Comparison of ENCODE assay signal across 26 cellular contexts in the genomic region with DNA sequence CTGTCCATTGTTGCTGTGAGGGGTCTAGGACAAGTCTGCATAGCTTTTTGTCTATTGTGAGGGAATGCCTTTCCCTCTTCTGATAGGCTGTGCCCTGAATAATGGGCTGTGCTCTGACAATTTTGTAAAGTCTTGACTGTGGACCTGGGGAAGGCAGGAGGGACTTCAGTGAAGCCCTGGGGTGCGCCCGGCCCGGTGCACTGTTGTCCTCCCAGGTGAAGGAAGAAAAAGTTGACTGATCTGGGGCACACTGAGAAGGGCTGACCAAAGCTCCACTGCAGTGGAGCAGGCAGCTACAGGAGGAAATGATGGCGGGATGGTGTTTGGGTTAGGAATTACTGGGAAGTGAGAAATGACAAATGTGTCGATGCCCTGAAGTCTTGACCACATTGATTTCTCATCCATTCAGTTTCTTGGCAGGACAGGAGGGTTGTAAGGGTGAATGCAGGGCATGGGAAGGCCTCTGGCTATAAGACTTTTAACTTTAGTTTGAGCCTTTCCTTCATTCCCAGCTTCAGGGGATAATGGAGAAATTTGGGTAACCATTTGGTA.
DNase-seq lines count a peak whose midpoint lies in the region; ATAC-seq, FAIRE-seq and TF ChIP-seq lines count a peak whose summit lies in the region.
"Had no signal": no experiment of that assay in that cellular context is flagged by ENCODE, and none has a peak within 500 bp of the region (broad histone marks: within the 10 kb centered on the region; RNA-seq: fewer than 3 reads in every experiment).

No MANE protein-coding gene starts in this region.

- H3K27me3 Mint-ChIP-seq in osteocyte (ENCODE audit: unreplicated experiment) = peaks cover 23% of the 10 kb centered on the region

- H3K36me3 ChIP-seq in HepG2 (replicated peaks in 1 of 2; ENCODE audit: control insufficient read depth in 1 of 2, insufficient read depth in 2 of 2, low read length in 2 of 2) (no peaks in the 10 kb centered on the region), testis (ENCODE audit: low read depth, missing control alignments) (no peaks in the 10 kb centered on the region)
- H3K36me3 ChIP-seq: BE2C; BLaER1 treated with 17β-estradiol and CSF1 and Interleukin-3, amounts not matched to agents 10 nM and 100 nM; HAP-1 had no signal

- H3K27me3 ChIP-seq in HepG2 (ENCODE audit: control insufficient read depth in 1 of 2, insufficient read depth in 2 of 2, low read length in 2 of 2) = peaks cover under 1 to 19% of the 10 kb centered on the region in 2 experiments; a peak in 3 of 5 replicates
- H3K27me3 ChIP-seq in testis = no peaks in the 10 kb centered on the region
- H3K27me3 ChIP-seq: BE2C; BLaER1 treated with 17β-estradiol and CSF1 and Interleukin-3, amounts not matched to agents 10 nM and 100 nM had no signal

- TF ChIP-seq CTCF in coronary artery (IDR thresholded peaks at IDR 0.05) = no peak
- TF ChIP-seq CTCF in HepG2 (CRISPR knock-in tag; IDR thresholded peaks at IDR 0.05) = no peak
- TF ChIP-seq CTCF in osteocyte (IDR thresholded peaks at IDR 0.05) = no peak
- TF ChIP-seq CTCF in testis (IDR thresholded peaks at IDR 0.05) = no peak

- H3K9ac ChIP-seq in HepG2 (ENCODE audit: insufficient read depth, low read depth, low read length) = no peak overlapping the region
- H3K9ac ChIP-seq: BLaER1 treated with 17β-estradiol and CSF1 and Interleukin-3, amounts not matched to agents 10 nM and 100 nM had no signal

- H3K4me1 ChIP-seq in HepG2 (ENCODE audit: insufficient read depth, low read length) = peaks cover 7% of the 10 kb centered on the region; the same call in 1 of the 2 replicates
- no peaks in the 10 kb centered on the region for H3K4me1 ChIP-seq in testis
- H3K4me1 ChIP-seq: A549, HAP-1 had no signal

- CTCF ChIA-PET in HepG2 (lab: Yijun Ruan, JAX; ENCODE audit: low intra/inter-chr PET ratio, low total read pairs) = no interaction called here

- intact Hi-C loops in HepG2 (cut with micrococcal nuclease; ENCODE audit: unreplicated experiment) = no loop called here
- intact Hi-C loops in testis (cut with DNase I; ENCODE audit: low total_unique reads) = no loop called here

- ATAC-seq in HepG2 (no peak), HG03135 (IDR thresholded peaks at IDR 0.05; ENCODE audit: unreplicated experiment) (no peak), HG03378 (IDR thresholded peaks at IDR 0.05; ENCODE audit: unreplicated experiment) (no peak)
- ATAC-seq: A549, GM12878 had no signal

- H4K20me1 ChIP-seq in HepG2 (ENCODE audit: insufficient read depth, low read length) = no peaks in the 10 kb centered on the region
- H4K20me1 ChIP-seq: BLaER1 treated with 17β-estradiol and CSF1 and Interleukin-3, amounts not matched to agents 10 nM and 100 nM had no signal

- no peaks in the 10 kb centered on the region for H3K36me3 Mint-ChIP-seq in osteocyte (ENCODE audit: unreplicated experiment)
- H3K36me3 Mint-ChIP-seq: CD14-positive monocyte; CD8-positive, alpha-beta memory T cell had no signal

- H3K27ac ChIP-seq in coronary artery (no peak overlapping the region), HepG2 (ENCODE audit: extremely low read length, insufficient read depth, low read length) (no peak overlapping the region), testis (no peak overlapping the region)
- H3K27ac ChIP-seq: A549; BLaER1 treated with 17β-estradiol and CSF1 and Interleukin-3, amounts not matched to agents 10 nM and 100 nM had no signal

- H3K4me3 ChIP-seq in coronary artery = no peak overlapping the region
- no peak overlapping the region for H3K4me3 ChIP-seq in HepG2 (replicated peaks in 1 of 3; ENCODE audit: insufficient read depth in 1 of 3, low read depth in 2 of 3, low read length in 3 of 3)
- H3K4me3 ChIP-seq in testis = no peak overlapping the region
- H3K4me3 ChIP-seq: A549; BLaER1 treated with 17β-estradiol and CSF1 and Interleukin-3, amounts not matched to agents 10 nM and 100 nM; GM12878; HAP-1 had no signal

- no peaks in the 10 kb centered on the region for H3K9me3 Mint-ChIP-seq in osteocyte (ENCODE audit: unreplicated experiment)
- H3K9me3 Mint-ChIP-seq: CD4-positive, alpha-beta T cell; CD8-positive, alpha-beta memory T cell had no signal

- no peaks in the 10 kb centered on the region for H3K4me1 Mint-ChIP-seq in osteocyte (ENCODE audit: unreplicated experiment)

- no peak overlapping the region for H2AFZ ChIP-seq in HepG2 (ENCODE audit: low read length)

- no peak overlapping the region for H3K4me3 Mint-ChIP-seq in osteocyte (ENCODE audit: unreplicated experiment)
- H3K4me3 Mint-ChIP-seq: CD14-positive monocyte; CD4-positive, alpha-beta T cell; CD8-positive, alpha-beta memory T cell had no signal

- TF ChIP-seq POLR2A in HepG2 (IDR thresholded peaks at IDR 0.05; ENCODE audit: insufficient read depth in 1 of 2, low read depth in 2 of 2, low read length in 2 of 2) = no peak
- TF ChIP-seq POLR2A in testis (IDR thresholded peaks at IDR 0.05) = no peak

- no peak for TF ChIP-seq EP300 in HepG2 (IDR thresholded peaks at IDR 0.05; ENCODE audit: low read depth in 2 of 2, low read length in 2 of 2)
- no peak for TF ChIP-seq EP300 in HepG2 (CRISPR knock-in tag; IDR thresholded peaks at IDR 0.05; ENCODE audit: borderline replicate concordance)

- WGBS in HepG2 (ENCODE audit: low lambda C conversion rate) = 41% methylated on average over 5 of the region's 5 CpGs
- WGBS in testis, 2 donors = 96 to 98% methylated on average over 5 of the region's 5 CpGs

- H3K9me3 ChIP-seq in HepG2 (ENCODE audit: low read length) (no peaks in the 10 kb centered on the region), testis (no peaks in the 10 kb centered on the region)
- H3K9me3 ChIP-seq: A549, BE2C, HAP-1 had no signal

- H3K4me2 ChIP-seq in HepG2 (ENCODE audit: low read depth, low read length) = no peak overlapping the region
- H3K4me2 ChIP-seq: A549; BLaER1 treated with 17β-estradiol and CSF1 and Interleukin-3, amounts not matched to agents 10 nM and 100 nM had no signal

- FAIRE-seq in HepG2 (lab: Jason Lieb, UNC) = peak; percentile 39
- FAIRE-seq: D721Med, GM12878, H54 had no signal

- no peaks in the 10 kb centered on the region for H3K79me2 ChIP-seq in HepG2 (ENCODE audit: insufficient read depth, low read length)

- no peak overlapping the region for H3K27ac Mint-ChIP-seq in osteocyte (ENCODE audit: unreplicated experiment)
- H3K27ac Mint-ChIP-seq: CD4-positive, alpha-beta T cell; CD8-positive, alpha-beta memory T cell had no signal

- POLR2A ChIA-PET in HepG2 (lab: Yijun Ruan, JAX) = no interaction called here

- TF ChIP-seq RAD21 in HepG2 (CRISPR knock-in tag; IDR thresholded peaks at IDR 0.05) = no peak

- DNase-seq in RPMI7951 (ENCODE audit: low read depth) (peak; percentile 54), coronary artery (ENCODE audit: low spot score) (peak; percentile 57), HepG2 (ENCODE audit: low spot score) (no peak), osteocyte (ENCODE audit: extremely low spot score, unreplicated experiment) (peak; percentile 51), testis (no peak), NCI-H187 treated with DMSO at 0.1 percent for 48 hours (lab: John Stamatoyannopoulos, UW) (no peak)
- DNase-seq: 8988T; ACHN; AML-193; BE2C; CD4-positive, alpha-beta T cell; CD8-positive, alpha-beta memory T cell; DMS 273 treated with DMSO at 0.1 percent for 48 hours; DMS79; EL; GDM1; GOT3 had no signal

- in situ Hi-C loops in HepG2 (cut with HindIII; ENCODE audit: extremely low pct_ligation_motif_present, low pct_unique_long_range_greater_than_20kb) = no loop called here

- no TSS peak for BruUV-seq in HepG2 (replicated peaks; lab: Mats Ljungman, UMichigan)

TF ChIP-seq in HepG2, 621 proteins besides CTCF, POLR2A, EP300 and RAD21:
- TF ChIP-seq ZNF549 (CRISPR knock-in tag; IDR thresholded peaks at IDR 0.05) = no peak
- TF ChIP-seq DNMT1 (CRISPR knock-in tag; IDR thresholded peaks at IDR 0.05) = no peak
- TF ChIP-seq ZNF883 (CRISPR knock-in tag; IDR thresholded peaks at IDR 0.05; ENCODE audit: not compliant biosample characterization) = no peak
- no peak for TF ChIP-seq NCOA2 (CRISPR knock-in tag; IDR thresholded peaks at IDR 0.05)
- TF ChIP-seq MED13 (CRISPR knock-in tag; IDR thresholded peaks at IDR 0.05) = no peak
- TF ChIP-seq, protein P1, sequence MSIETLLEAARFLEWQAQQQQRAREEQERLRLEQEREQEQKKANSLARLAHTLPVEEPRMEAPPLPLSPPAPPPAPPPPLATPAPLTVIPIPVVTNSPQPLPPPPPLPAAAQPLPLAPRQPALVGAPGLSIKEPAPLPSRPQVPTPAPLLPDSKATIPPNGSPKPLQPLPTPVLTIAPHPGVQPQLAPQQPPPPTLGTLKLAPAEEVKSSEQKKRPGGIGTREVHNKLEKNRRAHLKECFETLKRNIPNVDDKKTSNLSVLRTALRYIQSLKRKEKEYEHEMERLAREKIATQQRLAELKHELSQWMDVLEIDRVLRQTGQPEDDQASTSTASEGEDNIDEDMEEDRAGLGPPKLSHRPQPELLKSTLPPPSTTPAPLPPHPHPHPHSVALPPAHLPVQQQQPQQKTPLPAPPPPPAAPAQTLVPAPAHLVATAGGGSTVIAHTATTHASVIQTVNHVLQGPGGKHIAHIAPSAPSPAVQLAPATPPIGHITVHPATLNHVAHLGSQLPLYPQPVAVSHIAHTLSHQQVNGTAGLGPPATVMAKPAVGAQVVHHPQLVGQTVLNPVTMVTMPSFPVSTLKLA (IDR thresholded peaks at IDR 0.05) = no peak
- TF ChIP-seq PPARG (CRISPR knock-in tag; conservative IDR thresholded peaks at IDR 0.05) = no peak
- TF ChIP-seq, protein P2, sequence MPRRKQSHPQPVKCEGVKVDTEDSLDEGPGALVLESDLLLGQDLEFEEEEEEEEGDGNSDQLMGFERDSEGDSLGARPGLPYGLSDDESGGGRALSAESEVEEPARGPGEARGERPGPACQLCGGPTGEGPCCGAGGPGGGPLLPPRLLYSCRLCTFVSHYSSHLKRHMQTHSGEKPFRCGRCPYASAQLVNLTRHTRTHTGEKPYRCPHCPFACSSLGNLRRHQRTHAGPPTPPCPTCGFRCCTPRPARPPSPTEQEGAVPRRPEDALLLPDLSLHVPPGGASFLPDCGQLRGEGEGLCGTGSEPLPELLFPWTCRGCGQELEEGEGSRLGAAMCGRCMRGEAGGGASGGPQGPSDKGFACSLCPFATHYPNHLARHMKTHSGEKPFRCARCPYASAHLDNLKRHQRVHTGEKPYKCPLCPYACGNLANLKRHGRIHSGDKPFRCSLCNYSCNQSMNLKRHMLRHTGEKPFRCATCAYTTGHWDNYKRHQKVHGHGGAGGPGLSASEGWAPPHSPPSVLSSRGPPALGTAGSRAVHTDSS (CRISPR knock-in tag; conservative IDR thresholded peaks at IDR 0.05) = no peak
- TF ChIP-seq ZNF333 (CRISPR knock-in tag; IDR thresholded peaks at IDR 0.05; ENCODE audit: borderline replicate concordance) = no peak
- TF ChIP-seq NAIF1 (CRISPR knock-in tag; IDR thresholded peaks at IDR 0.05; ENCODE audit: borderline replicate concordance) = no peak
- TF ChIP-seq NR2F6 (IDR thresholded peaks at IDR 0.05) = no peak
- TF ChIP-seq NR2F6 (CRISPR knock-in tag; IDR thresholded peaks at IDR 0.05) = no peak
TF ChIP-seq in HepG2: peak in this region for 0.

Comparison
In these comparisons a context has a peak if more than half of its experiments do, and no peak if none do; other contexts are left out.
1. DNase-seq: peak in RPMI7951 (single experiment), coronary artery (single experiment) and osteocyte (single experiment); none in HepG2 (single experiment), testis (single experiment) and NCI-H187 treated with DMSO at 0.1 percent for 48 hours (single experiment).